In genomic region chr1:41650176-41650519, GRCh38 we compare ENCODE assay signal across 9 cellular contexts.
DNase-seq lines count a peak whose midpoint lies in the region; ATAC-seq and TF ChIP-seq lines count a peak whose summit lies in the region.
"Had no signal": no experiment of that assay in that cellular context is flagged by ENCODE, and none has a peak within 500 bp of the region (broad histone marks: within the 10 kb centered on the region; RNA-seq: fewer than 3 reads in every experiment).

No MANE protein-coding gene starts in this region.

- peak overlapping the region in 4 of 5 experiments; percentile 29 to 98 (median 73) for H3K27ac Mint-ChIP-seq in brain

- peak overlapping the region; percentile 39 for H3K4me3 ChIP-seq in osteoblast (ENCODE audit: insufficient read depth, low read length)

- TF ChIP-seq CTCF in brain (conservative IDR thresholded peaks at IDR 0.05) (no peak), osteoblast (IDR thresholded peaks at IDR 0.05; ENCODE audit: extremely low read depth, low read depth, low read length) (no peak)

- H3K4me3 Mint-ChIP-seq in brain = peak overlapping the region in 1 of 5 experiments; percentile 68

- peaks cover 70% of the 10 kb centered on the region for H3K79me2 ChIP-seq in osteoblast (ENCODE audit: insufficient read depth, low read length)

- H3K27ac ChIP-seq in osteoblast (ENCODE audit: low read depth, low read length) = peak overlapping the region; percentile 58

- no peaks in the 10 kb centered on the region for H3K36me3 Mint-ChIP-seq in brain

- H4K20me1 ChIP-seq in osteoblast (ENCODE audit: insufficient read depth, low read length) = no peaks in the 10 kb centered on the region

- DNase-seq in DMS 273 (lab: John Stamatoyannopoulos, UW; ENCODE audit: unreplicated experiment) (peak; percentile 73), RPMI7951 (ENCODE audit: low read depth) (peak; percentile 71), osteoblast (ENCODE audit: insufficient read length, low spot score, missing footprints) (peak; percentile 87), mucosa of gallbladder (ENCODE audit: low spot score) (no peak), NCI-H2171 (lab: John Stamatoyannopoulos, UW) (no peak)
- DNase-seq: erythroblast had no signal

- no peak for ATAC-seq in HG02571 (IDR thresholded peaks at IDR 0.05; ENCODE audit: unreplicated experiment)
- ATAC-seq in HG02588 (IDR thresholded peaks at IDR 0.05; ENCODE audit: unreplicated experiment) = no peak

- H3K4me1 ChIP-seq in osteoblast (ENCODE audit: insufficient read depth, low read length) = peaks cover 18% of the 10 kb centered on the region

- no peaks in the 10 kb centered on the region for H3K27me3 Mint-ChIP-seq in brain

- peak overlapping the region; percentile 70 for H3K4me2 ChIP-seq in osteoblast (ENCODE audit: insufficient read depth, low read length)

- H3K9me3 ChIP-seq in osteoblast (ENCODE audit: low read depth, low read length) = no peaks in the 10 kb centered on the region

- H3K27me3 ChIP-seq in osteoblast (ENCODE audit: insufficient read depth, low read length) = no peaks in the 10 kb centered on the region

- no peaks in the 10 kb centered on the region for H3K9me3 Mint-ChIP-seq in brain

- H3K36me3 ChIP-seq in osteoblast (ENCODE audit: insufficient read depth, low read length) = no peaks in the 10 kb centered on the region

- peak overlapping the region; percentile 60 for H2AFZ ChIP-seq in osteoblast (ENCODE audit: low read length)

- peaks cover 77% of the 10 kb centered on the region for H3K4me1 Mint-ChIP-seq in brain

Comparison
In these comparisons a context has a peak if more than half of its experiments do, and no peak if none do; other contexts are left out.
1. DNase-seq: peak in DMS 273 (single experiment), RPMI7951 (single experiment) and osteoblast (single experiment); none in mucosa of gallbladder (single experiment) and NCI-H2171 (single experiment).